In genomic region chr12:105978686-105979085, GRCh38 we compare ENCODE assay signal across 17 cellular contexts.
A peak's percentile ranks its signal among the peaks of the same experiment; 100 is the strongest.
DNase-seq lines count a peak whose midpoint lies in the region; ATAC-seq and TF ChIP-seq lines count a peak whose summit lies in the region.
"Had no signal": no experiment of that assay in that cellular context is flagged by ENCODE, and none has a peak within 500 bp of the region (broad histone marks: within the 10 kb centered on the region; RNA-seq: fewer than 3 reads in every experiment).

No MANE protein-coding gene starts in this region.

- no peak overlapping the region for H3K4me3 ChIP-seq in fibroblast of villous mesenchyme (ENCODE audit: low read depth, low read length)
- no peak overlapping the region for H3K4me3 ChIP-seq in trophoblast cell (ENCODE audit: low read depth, low read length)

- peak overlapping the region; percentile 38 for H2BK12ac ChIP-seq in trophoblast cell (ENCODE audit: low read length)

- H3K9me3 ChIP-seq in trophoblast cell (ENCODE audit: insufficient read depth, low read depth, low read length), result no peaks in the 10 kb centered on the region
- H3K9me3 ChIP-seq: SK-N-SH had no signal

- H3K79me2 ChIP-seq in trophoblast cell (ENCODE audit: control insufficient read depth, insufficient read depth, low read length, poor library complexity), result no peaks in the 10 kb centered on the region

- H4K8ac ChIP-seq in trophoblast cell (ENCODE audit: low read depth, low read length), result no peak overlapping the region

- no peak for TF ChIP-seq CTCF in fibroblast of villous mesenchyme (IDR thresholded peaks at IDR 0.05; ENCODE audit: insufficient read depth, low read depth, low read length)

- no peaks in the 10 kb centered on the region for H3K27me3 ChIP-seq in trophoblast cell (ENCODE audit: insufficient read depth, low read length)

- H3K4ac ChIP-seq in trophoblast cell (ENCODE audit: low read depth, low read length), result no peak overlapping the region

- H3K9ac ChIP-seq in trophoblast cell (ENCODE audit: low read length), result no peak overlapping the region
- H3K9ac ChIP-seq: SK-N-SH had no signal

- DNase-seq in HCEC 1CT, result peak; percentile 11
- peak; percentile 51 for DNase-seq in amniotic epithelial cell (ENCODE audit: low read depth)
- DNase-seq in fibroblast of villous mesenchyme (ENCODE audit: low read depth), result peak; percentile 75
- DNase-seq in trophoblast cell, result no peak
- DNase-seq in T-helper 1 cell, result no peak
- no peak for DNase-seq in NCI-H446 treated with DMSO at 0.1 percent for 48 hours (lab: John Stamatoyannopoulos, UW)
- DNase-seq in NCI-H1930 (lab: John Stamatoyannopoulos, UW), result no peak
- DNase-seq: AML-193, Karpas-422, NCI-H1417 treated with DMSO at 0.1 percent for 48 hours, NCI-H2029 treated with DMSO at 0.1 percent for 48 hours, NCI-H2171 treated with DMSO at 0.1 percent for 48 hours, NCI-H510A treated with DMSO at 0.1 percent for 48 hours, Right ventricle myocardium superior, SK-N-SH had no signal

- no peak overlapping the region for H2AFZ ChIP-seq in trophoblast cell (ENCODE audit: insufficient read depth, low read length, poor library complexity)

- WGBS in trophoblast cell (ENCODE audit: extremely low coverage, insufficient coverage, insufficient read length), result no CpG with 5 or more reads among the region's 3 CpGs

- peak overlapping the region; percentile 34 for H2AK5ac ChIP-seq in trophoblast cell (ENCODE audit: low read length)

- no peak overlapping the region for H3K18ac ChIP-seq in trophoblast cell (ENCODE audit: low read length)

- H3K4me2 ChIP-seq in trophoblast cell (ENCODE audit: low read length), result no peak overlapping the region
- H3K4me2 ChIP-seq: SK-N-SH had no signal

- no peaks in the 10 kb centered on the region for H3K36me3 ChIP-seq in trophoblast cell (ENCODE audit: control insufficient read depth in 1 of 2, insufficient read depth in 2 of 2, low read length in 2 of 2)

- H3K79me1 ChIP-seq in trophoblast cell (ENCODE audit: low read length), result peaks cover 2% of the 10 kb centered on the region

- H4K91ac ChIP-seq in trophoblast cell (ENCODE audit: low read depth, low read length), result peak overlapping the region; percentile 45

- H3K4me1 ChIP-seq in trophoblast cell (ENCODE audit: control insufficient read depth in 1 of 2, insufficient read depth in 2 of 2, low read length in 2 of 2), result peaks cover 3 to 9% of the 10 kb centered on the region in 2 experiments

- no peak overlapping the region for H3K23ac ChIP-seq in trophoblast cell (ENCODE audit: low read length)

- no peak overlapping the region for H3K27ac ChIP-seq in trophoblast cell (ENCODE audit: low read depth, low read length)

- ATAC-seq in HG02610 (IDR thresholded peaks at IDR 0.05; ENCODE audit: unreplicated experiment), result no peak
- ATAC-seq: Panc1 had no signal

- no peak overlapping the region for H2BK5ac ChIP-seq in trophoblast cell (ENCODE audit: low read depth, low read length, poor library complexity)

- H4K12ac ChIP-seq in trophoblast cell (ENCODE audit: low read depth, low read length), result no peak overlapping the region

- no peak overlapping the region for H3K14ac ChIP-seq in trophoblast cell (ENCODE audit: low read length)

- H2BK120ac ChIP-seq in trophoblast cell (ENCODE audit: insufficient read depth, low read length, poor library complexity), result no peak overlapping the region

Comparison
In these comparisons a context has a peak if more than half of its experiments do, and no peak if none do; other contexts are left out.
1. DNase-seq: peak in HCEC 1CT (single experiment), amniotic epithelial cell (single experiment) and fibroblast of villous mesenchyme (single experiment); none in trophoblast cell (0 of 2), T-helper 1 cell (0 of 5), NCI-H446 treated with DMSO at 0.1 percent for 48 hours (single experiment) and NCI-H1930 (0 of 2).